In genomic region chr3:98617841-98618240, GRCh38 we compare ENCODE assay signal across 17 cellular contexts.
"Had no signal": no experiment of that assay in that cellular context is flagged by ENCODE, and none has a peak within 500 bp of the region (broad histone marks: within the 10 kb centered on the region; RNA-seq: fewer than 3 reads in every experiment).

No MANE protein-coding gene starts in this region.

- ATAC-seq: HepG2 had no signal

- DNase-seq: IMR-90, Karpas-422, KG1, MG63, NCI-H1092 treated with DMSO at 0.1 percent for 48 hours, NCI-H1436, NCI-H187, NCI-H2029, NCI-H2081 treated with DMSO at 0.1 percent for 48 hours, NCI-H2171, NCI-H226, NCI-H446, NCI-H510A, NCI-H69, NCI-H774, SHP77 had no signal
